ENCODE assay signal across 17 cellular contexts in the genomic region with DNA sequence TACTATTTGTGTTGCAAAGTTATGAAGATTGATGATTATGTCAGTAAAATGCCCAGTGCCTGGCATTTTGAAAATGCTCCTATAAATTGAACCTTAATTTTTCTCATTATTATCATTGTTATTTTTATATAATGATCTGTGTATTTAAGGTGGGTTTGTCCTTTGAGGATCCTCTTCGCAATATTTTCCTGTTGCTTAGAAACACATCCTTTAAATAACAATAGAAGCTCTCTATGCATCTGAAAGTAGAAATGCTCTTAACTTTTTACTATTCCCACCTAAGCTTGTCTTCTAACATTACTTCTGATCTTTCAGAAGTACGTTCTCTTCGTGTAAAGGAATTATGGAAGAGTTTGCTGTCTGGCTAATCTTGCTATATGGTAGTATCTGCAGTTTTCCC.
"Had no signal": no experiment of that assay in that cellular context is flagged by ENCODE, and none has a peak within 500 bp of the region (broad histone marks: within the 10 kb centered on the region; RNA-seq: fewer than 3 reads in every experiment).

No MANE protein-coding gene starts in this region.

- H3K36me3 ChIP-seq: esophagus squamous epithelium, gastroesophageal sphincter, stomach, thoracic aorta, transverse colon had no signal

- H3K4me3 ChIP-seq: coronary artery, esophagus squamous epithelium, gastroesophageal sphincter, stomach, thoracic aorta, transverse colon had no signal

- H3K27ac ChIP-seq: coronary artery, esophagus squamous epithelium, gastroesophageal sphincter, stomach, thoracic aorta, transverse colon had no signal

- FAIRE-seq: endometrium, small intestine had no signal

- H3K4me1 ChIP-seq: esophagus squamous epithelium, gastroesophageal sphincter, stomach, transverse colon had no signal

- H3K9me3 ChIP-seq: thoracic aorta, transverse colon had no signal

- DNase-seq: effector memory CD4-positive, alpha-beta T cell; esophagus squamous epithelium; glutamatergic neuron; islet precursor cell; natural killer cell; posterior cingulate gyrus; right cardiac atrium; small intestine; stimulated activated CD4-positive, alpha-beta T cell treated with anti-CD3 and anti-CD28 coated beads, Interleukin-12 subunit alpha, Interleukin-12 subunit beta, amount 100 ng/mL, for 4 hours; stimulated activated naive CD4-positive, alpha-beta T cell; stomach; substantia nigra; transverse colon had no signal

- H3K27me3 ChIP-seq: esophagus squamous epithelium, gastroesophageal sphincter, stomach, transverse colon had no signal
